ENCODE assay signal across 1 cellular context in genomic region chr2:68414452-68414851, GRCh38.
TF ChIP-seq lines count a peak whose summit lies in the region.

No MANE protein-coding gene starts in this region.

TF ChIP-seq in K562, 482 proteins besides CTCF, POLR2A, EP300 and RAD21:
- TF ChIP-seq RCOR1 (IDR thresholded peaks at IDR 0.05; ENCODE audit: borderline replicate concordance in 1 of 2, low read depth in 2 of 2, low read length in 2 of 2) (peak in 1 of 2 experiments; percentile 34; a peak in 1 of 4 replicates), ESRRA (IDR thresholded peaks at IDR 0.05; ENCODE audit: borderline replicate concordance, low read depth) (peak; percentile 84), C11orf30 (IDR thresholded peaks at IDR 0.05; ENCODE audit: low read depth) (no peak), ZFP36 (IDR thresholded peaks at IDR 0.05; ENCODE audit: low read depth, low read length, partially characterized antibody) (peak; percentile 73), TFE3 (CRISPR knock-in tag; IDR thresholded peaks at IDR 0.05) (0 out of 2 replicates have a peak, but pooled peaks have one; percentile 4), KDM1A (IDR thresholded peaks at IDR 0.05) (peak; percentile 54 to 66), SMARCA5 (IDR thresholded peaks at IDR 0.05) (peak; percentile 77; the same call in 1 of the 2 replicates), HDAC2 (IDR thresholded peaks at IDR 0.05) (peak; percentile 73; the same call in 1 of the 2 replicates), BCOR (IDR thresholded peaks at IDR 0.05) (peak; percentile 92; the same call in 1 of the 2 replicates), ZNF398 (CRISPR knock-in tag; IDR thresholded peaks at IDR 0.05) (no peak), RBM25 (IDR thresholded peaks at IDR 0.05; ENCODE audit: low read depth, low read length, severe bottlenecking) (peak; percentile 95), CLOCK (CRISPR knock-in tag; IDR thresholded peaks at IDR 0.05; ENCODE audit: borderline replicate concordance) (no peak), BRD9 (IDR thresholded peaks at IDR 0.05; ENCODE audit: low read depth, partially characterized antibody) (no peak), CHD4 (IDR thresholded peaks at IDR 0.05; ENCODE audit: insufficient read depth, insufficient replicate concordance, low read depth, low read length, poor library complexity, severe bottlenecking) (peak; percentile 63), ZNF740 (CRISPR knock-in tag; IDR thresholded peaks at IDR 0.05) (no peak), ZNF740 (tag; IDR thresholded peaks at IDR 0.05) (no peak), CBX1 (IDR thresholded peaks at IDR 0.05; ENCODE audit: low read depth) (peak; percentile 40; the same call in 1 of the 2 replicates), PPARD (CRISPR knock-in tag; IDR thresholded peaks at IDR 0.05) (no peak), ADNP (tag; IDR thresholded peaks at IDR 0.05) (peak; percentile 90)
